Comparison of ENCODE assay signal across 9 cellular contexts in genomic region chr12:49389092-49389703, GRCh38. TPM values are rescaled to one million over a fixed set of nuclear protein-coding genes. Genes with fewer than 3 reads are reported as not detected.
DNase-seq lines count a peak whose midpoint lies in the region; ATAC-seq and TF ChIP-seq lines count a peak whose summit lies in the region.
"Had no signal": no experiment of that assay in that cellular context is flagged by ENCODE, and none has a peak within 500 bp of the region (broad histone marks: within the 10 kb centered on the region; RNA-seq: fewer than 3 reads in every experiment).

No MANE protein-coding gene starts in this region.

- CTCF ChIA-PET in HEK293 (lab: Yijun Ruan, JAX) = interaction anchor here (0.6 to 1.8 kb wide), 3 partner anchors 13 to 290 kb away, joined by 3 to 7 read pairs (median 3); no protein-coding TSS in a partner anchor

- peaks cover 5% of the 10 kb centered on the region for H4K20me1 ChIP-seq in hepatocyte (ENCODE audit: insufficient read depth, poor library complexity, severe bottlenecking)

- H3K79me2 ChIP-seq in hepatocyte = peaks cover 75% of the 10 kb centered on the region

- TF ChIP-seq CTCF in HEK293 (tag by site-specific recombination; IDR thresholded peaks at IDR 0.05) (no peak), hepatocyte (IDR thresholded peaks at IDR 0.05; ENCODE audit: poor library complexity) (no peak)

- no peaks in the 10 kb centered on the region for H3K9me3 ChIP-seq in HEK293 (ENCODE audit: control insufficient read depth, insufficient read depth, low read depth, low read length)
- H3K9me3 ChIP-seq in hepatocyte (ENCODE audit: low read depth) = no peaks in the 10 kb centered on the region

- POLR2A ChIA-PET in HEK293 (lab: Yijun Ruan, JAX) = interaction anchor here (0.6 to 1.6 kb wide), 2 partner anchors 22 to 56 kb away, joined by 4 to 8 read pairs; partner anchors contain the start of gene SPATS2

- no peak overlapping the region for H3K4me3 ChIP-seq in HEK293 (ENCODE audit: low read depth, low read length)
- H3K4me3 ChIP-seq in hepatocyte = no peak overlapping the region

- peaks cover 0 to 4% of the 10 kb centered on the region in 2 experiments; a peak in 1 of 3 replicates for H3K36me3 ChIP-seq in HEK293 (ENCODE audit: control insufficient read depth in 2 of 2, insufficient read depth in 1 of 2, low read length in 2 of 2)
- no peaks in the 10 kb centered on the region for H3K36me3 ChIP-seq in hepatocyte (replicated peaks; ENCODE audit: insufficient read depth, low read depth)

- no peak overlapping the region for H2AFZ ChIP-seq in hepatocyte

- H3K27me3 ChIP-seq in hepatocyte = no peaks in the 10 kb centered on the region

- WGBS in hepatocyte (ENCODE audit: low lambda C conversion rate, missing lambda C conversion rate) = 79% methylated on average over 30 of the region's 30 CpGs

- H3K27ac ChIP-seq in HEK293 (ENCODE audit: extremely low read depth, low read depth, low read length) (no peak overlapping the region), hepatocyte (no peak overlapping the region)

- peak; percentile 76 for DNase-seq in activated CD8-positive, alpha-beta memory T cell treated with anti-CD3 and anti-CD28 coated beads, Interleukin-2, amount 50 U/mL, for 4 hours
- DNase-seq in hepatocyte (ENCODE audit: low spot score) (peak; percentile 14), Kasumi-1 (lab: John Stamatoyannopoulos, UW) (no peak)
- DNase-seq in stimulated activated CD4-positive, alpha-beta T cell treated with anti-CD3 and anti-CD28 coated beads, TNF-alpha, amount 100 ng/mL, for 1 hour (ENCODE audit: low read depth in 3 of 3, low spot score in 1 of 3) = peak in 2 of 3 donors; percentile 29 to 47
- DNase-seq: IMR-90 had no signal

- no peaks in the 10 kb centered on the region for H3K9me2 ChIP-seq in hepatocyte (replicated peaks; ENCODE audit: insufficient read depth)

- no peak for ATAC-seq in HG03139 (IDR thresholded peaks at IDR 0.05; ENCODE audit: unreplicated experiment)
- ATAC-seq in HG02678 (IDR thresholded peaks at IDR 0.05; ENCODE audit: unreplicated experiment) = no peak
- no peak for ATAC-seq in HG03378 (IDR thresholded peaks at IDR 0.05; ENCODE audit: unreplicated experiment)

- no peaks in the 10 kb centered on the region for H3K4me1 ChIP-seq in HEK293 (ENCODE audit: control insufficient read depth, insufficient read depth, low read length)
- no peaks in the 10 kb centered on the region for H3K4me1 ChIP-seq in hepatocyte (ENCODE audit: insufficient read depth)

- H3K4me2 ChIP-seq in hepatocyte = no peak overlapping the region

TF ChIP-seq in HEK293, 187 proteins besides CTCF, POLR2A, EP300 and RAD21:
- TF ChIP-seq ZNF239 (tag by site-specific recombination; IDR thresholded peaks at IDR 0.05) = no peak
- 0 out of 2 replicates have a peak, but pooled peaks have one; percentile 37 for TF ChIP-seq ZNF202 (tag by site-specific recombination; IDR thresholded peaks at IDR 0.05; ENCODE audit: borderline replicate concordance)
TF ChIP-seq in HEK293: peak in this region for 1.

RNA-seq across cellular contexts. Expression of gene SPATS2, which starts 21.9 kb away (rescaled TPM):
- 24.9 and 26.5 TPM in 2 replicates for total RNA-seq in hepatocyte
- 36.8 and 39.8 TPM in 2 replicates for polyA plus RNA-seq in hepatocyte

RNA-seq across cellular contexts. Expression of gene DNAJC22, which starts 42.5 kb away (rescaled TPM):
- 28.3 and 30.7 TPM in 2 replicates for total RNA-seq in hepatocyte
- polyA plus RNA-seq in hepatocyte = 16.1 and 17.8 TPM in 2 replicates

RNA-seq across cellular contexts. Expression of gene C1QL4, which starts 52.2 kb away (rescaled TPM):
- total RNA-seq in hepatocyte = not detected in 2 replicates
- not detected in 2 replicates for polyA plus RNA-seq in hepatocyte

Comparison
In these comparisons a context has a peak if more than half of its experiments do, and no peak if none do; other contexts are left out.
1. DNase-seq: peak in activated CD8-positive, alpha-beta memory T cell treated with anti-CD3 and anti-CD28 coated beads, Interleukin-2, amount 50 U/mL, for 4 hours (single experiment), hepatocyte (single experiment) and stimulated activated CD4-positive, alpha-beta T cell treated with anti-CD3 and anti-CD28 coated beads, TNF-alpha, amount 100 ng/mL, for 1 hour (2 of 3); none in Kasumi-1 (0 of 2).